8 cellular contexts compared by ENCODE assay signal in genomic region chr3:153162513-153163348, GRCh38. TPM values are rescaled to one million over a fixed set of nuclear protein-coding genes. Genes with fewer than 3 reads are reported as not detected.
DNase-seq lines count a peak whose midpoint lies in the region; ATAC-seq and TF ChIP-seq lines count a peak whose summit lies in the region.

No MANE protein-coding gene starts in this region.

- WGBS in right lobe of liver (ENCODE audit: insufficient coverage, low coverage, low lambda C conversion rate, missing lambda C conversion rate), result 2% methylated on average over 12 of the region's 82 CpGs

- peaks cover 45 to 53% (median 52%) of the 10 kb centered on the region in 3 donors for H3K4me1 Mint-ChIP-seq in CD8-positive, alpha-beta memory T cell

- H3K27me3 ChIP-seq in CD8-positive, alpha-beta memory T cell (ENCODE audit: insufficient read depth, low read length, poor library complexity, severe bottlenecking), result no peaks in the 10 kb centered on the region
- no peaks in the 10 kb centered on the region for H3K27me3 ChIP-seq in right lobe of liver

- no peaks in the 10 kb centered on the region for H3K9me3 ChIP-seq in CD8-positive, alpha-beta memory T cell (ENCODE audit: low read length)
- H3K9me3 ChIP-seq in right lobe of liver, result no peaks in the 10 kb centered on the region

- peaks cover 0 to 51% (median 1%) of the 10 kb centered on the region in 3 donors for H3K36me3 Mint-ChIP-seq in CD8-positive, alpha-beta memory T cell

- H3K27ac ChIP-seq in CD8-positive, alpha-beta memory T cell (ENCODE audit: low read depth, low read length), result peak overlapping the region; percentile 73
- peak overlapping the region; percentile 73 to 96 (median 91) for H3K27ac ChIP-seq in right lobe of liver

- peak; percentile 12 to 54 (median 38) for DNase-seq in CD8-positive, alpha-beta memory T cell
- DNase-seq in KBM-7, result peak; percentile 58
- DNase-seq in activated CD4-positive, alpha-beta T cell treated with anti-CD3 and anti-CD28 coated beads for 4 hours, result peak; percentile 30 to 32
- peak; percentile 50 for DNase-seq in choroid plexus epithelial cell (ENCODE audit: low read depth)
- DNase-seq in right lobe of liver, result peak; percentile 45 to 68 (median 51)
- peak; percentile 16 to 35 for DNase-seq in stimulated activated CD4-positive, alpha-beta T cell treated with anti-CD3 and anti-CD28 coated beads, Interleukin-4, amount 100 ng/mL, for 4 hours
- no peak for DNase-seq in SHP77 (lab: John Stamatoyannopoulos, UW)

- H3K27ac Mint-ChIP-seq in CD8-positive, alpha-beta memory T cell, result peak overlapping the region; percentile 78 to 95 (median 93)

- no peaks in the 10 kb centered on the region for H3K9me3 Mint-ChIP-seq in CD8-positive, alpha-beta memory T cell

- peaks cover 40% of the 10 kb centered on the region for H3K4me1 ChIP-seq in CD8-positive, alpha-beta memory T cell (ENCODE audit: insufficient read depth, low read length)
- H3K4me1 ChIP-seq in right lobe of liver, result peaks cover 0 to 21% (median 3%) of the 10 kb centered on the region in 4 donors

- POLR2A ChIA-PET in CD8-positive, alpha-beta memory T cell (lab: Charles Lee), result interaction anchor here (0.6 to 4.4 kb wide), 4 partner anchors 26 to 460 kb away, joined by 6 to 40 read pairs (median 10); no protein-coding TSS in a partner anchor

- no peaks in the 10 kb centered on the region for H3K36me3 ChIP-seq in CD8-positive, alpha-beta memory T cell (ENCODE audit: insufficient read depth, low read length)
- no peaks in the 10 kb centered on the region for H3K36me3 ChIP-seq in right lobe of liver

- ATAC-seq in GM21423 (IDR thresholded peaks at IDR 0.05; ENCODE audit: unreplicated experiment) (peak; percentile 2), right lobe of liver (peak in 2 of 4 donors; percentile 2 to 4)

- peak overlapping the region; percentile 95 to 100 (median 99) for H3K4me3 Mint-ChIP-seq in CD8-positive, alpha-beta memory T cell

- no peak for TF ChIP-seq POLR2A in right lobe of liver (IDR thresholded peaks at IDR 0.05)

- in situ Hi-C loops in KBM-7 (cut with MboI; ENCODE audit: low pct_unique_long_range_greater_than_20kb, low sequenced_read_pairs), result no loop called here

- CTCF ChIA-PET in CD8-positive, alpha-beta memory T cell (lab: Charles Lee), result interaction anchor here (0.8 to 5.9 kb wide), 9 partner anchors 10 to 606 kb away, joined by 3 to 47 read pairs (median 4); no protein-coding TSS in a partner anchor

- no peaks in the 10 kb centered on the region for H3K27me3 Mint-ChIP-seq in CD8-positive, alpha-beta memory T cell

- H3K4me3 ChIP-seq in CD8-positive, alpha-beta memory T cell (ENCODE audit: low read length), result peak overlapping the region; percentile 97
- H3K4me3 ChIP-seq in choroid plexus epithelial cell (ENCODE audit: low read depth, low read length), result peak overlapping the region; percentile 95
- peak overlapping the region; percentile 82 to 86 (median 82) for H3K4me3 ChIP-seq in right lobe of liver

- intact Hi-C loops in right lobe of liver (cut with DNase I), result no loop called here

- TF ChIP-seq CTCF in choroid plexus epithelial cell (conservative IDR thresholded peaks at IDR 0.05; ENCODE audit: low read depth, low read length) (no peak), right lobe of liver (IDR thresholded peaks at IDR 0.05) (no peak)

RNA-seq across cellular contexts. Expression of gene RAP2B, which starts 0.7 kb away (rescaled TPM):
- total RNA-seq in CD8-positive, alpha-beta memory T cell, result 10 to 100 TPM; 17.8 to 18.3 TPM
- 20.3 TPM for polyA plus RNA-seq in CD8-positive, alpha-beta memory T cell
- total RNA-seq in right lobe of liver, result 10 to 100 TPM in 1 of 6 experiments, 1 to 10 TPM in 5; 2.4 to 17.6 (median 4.5) TPM

Comparison
In these comparisons a context has a peak if more than half of its experiments do, and no peak if none do; other contexts are left out.
1. DNase-seq: peak in CD8-positive, alpha-beta memory T cell (5 of 5), KBM-7 (single experiment), activated CD4-positive, alpha-beta T cell treated with anti-CD3 and anti-CD28 coated beads for 4 hours (2 of 2), choroid plexus epithelial cell (single experiment), right lobe of liver (3 of 3) and stimulated activated CD4-positive, alpha-beta T cell treated with anti-CD3 and anti-CD28 coated beads, Interleukin-4, amount 100 ng/mL, for 4 hours (2 of 2); none in SHP77 (0 of 2).
2. Peak in every context shown above with its lines, with median percentiles within 50 percentile points of each other: H3K4me3 ChIP-seq.